Comparison of ENCODE assay signal across 11 cellular contexts in genomic region chr11:14583252-14584105, GRCh38.
DNase-seq lines count a peak whose midpoint lies in the region; ATAC-seq and TF ChIP-seq lines count a peak whose summit lies in the region.
"Had no signal": no experiment of that assay in that cellular context is flagged by ENCODE, and none has a peak within 500 bp of the region (broad histone marks: within the 10 kb centered on the region; RNA-seq: fewer than 3 reads in every experiment).

No MANE protein-coding gene starts in this region.

- H3K27me3 Mint-ChIP-seq in neural progenitor cell (ENCODE audit: insufficient read depth, low read depth): no peaks in the 10 kb centered on the region

- H3K9me3 ChIP-seq in gastroesophageal sphincter (no peaks in the 10 kb centered on the region), neural progenitor cell (ENCODE audit: low read depth) (no peaks in the 10 kb centered on the region), thyroid gland (no peaks in the 10 kb centered on the region)

- H4K20me1 ChIP-seq in neural progenitor cell (ENCODE audit: low read depth): no peaks in the 10 kb centered on the region

- H3K36me3 Mint-ChIP-seq in neural progenitor cell: peaks cover 1% of the 10 kb centered on the region

- no peaks in the 10 kb centered on the region for H3K9me3 Mint-ChIP-seq in neural progenitor cell

- intact Hi-C loops in thyroid gland (cut with DNase I): no loop called here

- H3K9ac ChIP-seq in neural progenitor cell: no peak overlapping the region

- no peak for TF ChIP-seq EP300 in gastroesophageal sphincter (IDR thresholded peaks at IDR 0.05)

- peaks cover 5% of the 10 kb centered on the region for H3F3A ChIP-seq in neural progenitor cell (ENCODE audit: low read depth)

- no peak overlapping the region for H3K27ac Mint-ChIP-seq in neural progenitor cell
- H3K27ac Mint-ChIP-seq: B cell had no signal

- peak; percentile 37 for ATAC-seq in gastroesophageal sphincter
- no peak for ATAC-seq in GM21786 (IDR thresholded peaks at IDR 0.05; ENCODE audit: unreplicated experiment)
- ATAC-seq in GM19463 (IDR thresholded peaks at IDR 0.05; ENCODE audit: unreplicated experiment): no peak

- peaks cover 0 to 4% (median 0%) of the 10 kb centered on the region in 3 donors for H3K4me1 ChIP-seq in gastroesophageal sphincter
- H3K4me1 ChIP-seq in neural progenitor cell: no peaks in the 10 kb centered on the region
- no peaks in the 10 kb centered on the region for H3K4me1 ChIP-seq in thyroid gland

- no peak overlapping the region for H3K4me3 Mint-ChIP-seq in neural progenitor cell
- H3K4me3 Mint-ChIP-seq: B cell had no signal

- peaks cover 7% of the 10 kb centered on the region for H3K4me1 Mint-ChIP-seq in neural progenitor cell

- TF ChIP-seq POLR2A in gastroesophageal sphincter (IDR thresholded peaks at IDR 0.05) (no peak), thyroid gland (IDR thresholded peaks at IDR 0.05) (no peak)

- DNase-seq in DMS 273 (lab: John Stamatoyannopoulos, UW; ENCODE audit: unreplicated experiment): peak; percentile 90
- DNase-seq in NCI-H82 (lab: John Stamatoyannopoulos, UW): peak; percentile 94
- DNase-seq in neural progenitor cell (ENCODE audit: low spot score): peak; percentile 3
- no peak for DNase-seq in thyroid gland
- no peak for DNase-seq in Kasumi-1 (lab: John Stamatoyannopoulos, UW)
- DNase-seq: activated T-cell treated with anti-CD3 and anti-CD28 coated beads for 4 hours had no signal

- H3K4me3 ChIP-seq in gastroesophageal sphincter (no peak overlapping the region), neural progenitor cell (no peak overlapping the region), thyroid gland (replicated peaks in 1 of 3) (no peak overlapping the region)

- H3K79me2 ChIP-seq in neural progenitor cell (ENCODE audit: low read depth): no peaks in the 10 kb centered on the region

- H2AFZ ChIP-seq in neural progenitor cell (replicated peaks): no peak overlapping the region

- 43 to 55% methylated on average over 6 to 9 of the region's 9 CpGs for WGBS in gastroesophageal sphincter (ENCODE audit: low coverage in 1 of 2), 2 donors
- 59% methylated on average over 9 of the region's 9 CpGs for WGBS in thyroid gland, 2 donors

- H3K36me3 ChIP-seq in gastroesophageal sphincter (no peaks in the 10 kb centered on the region), neural progenitor cell (no peaks in the 10 kb centered on the region), thyroid gland (no peaks in the 10 kb centered on the region)

- H3K27me3 ChIP-seq in gastroesophageal sphincter: no peaks in the 10 kb centered on the region
- H3K27me3 ChIP-seq in neural progenitor cell: no peaks in the 10 kb centered on the region
- no peaks in the 10 kb centered on the region for H3K27me3 ChIP-seq in thyroid gland

- H3K4me2 ChIP-seq in neural progenitor cell: no peak overlapping the region

- H3K27ac ChIP-seq in gastroesophageal sphincter: peak overlapping the region in 3 of 4 donors; percentile 23 to 53 (median 51)
- no peak overlapping the region for H3K27ac ChIP-seq in neural progenitor cell
- no peak overlapping the region for H3K27ac ChIP-seq in thyroid gland
- H3K27ac ChIP-seq: VCaP had no signal

- TF ChIP-seq CTCF in gastroesophageal sphincter (IDR thresholded peaks at IDR 0.05) (no peak), neural progenitor cell (IDR thresholded peaks at IDR 0.05) (no peak), thyroid gland (IDR thresholded peaks at IDR 0.05) (no peak)

Comparison
In these comparisons a context has a peak if more than half of its experiments do, and no peak if none do; other contexts are left out.
1. DNase-seq: peak in DMS 273 (single experiment), NCI-H82 (single experiment) and neural progenitor cell (single experiment); none in thyroid gland (0 of 2) and Kasumi-1 (0 of 2).
2. H3K27ac ChIP-seq: peak in gastroesophageal sphincter (3 of 4); none in neural progenitor cell (single experiment) and thyroid gland (0 of 3).